In the genomic region with DNA sequence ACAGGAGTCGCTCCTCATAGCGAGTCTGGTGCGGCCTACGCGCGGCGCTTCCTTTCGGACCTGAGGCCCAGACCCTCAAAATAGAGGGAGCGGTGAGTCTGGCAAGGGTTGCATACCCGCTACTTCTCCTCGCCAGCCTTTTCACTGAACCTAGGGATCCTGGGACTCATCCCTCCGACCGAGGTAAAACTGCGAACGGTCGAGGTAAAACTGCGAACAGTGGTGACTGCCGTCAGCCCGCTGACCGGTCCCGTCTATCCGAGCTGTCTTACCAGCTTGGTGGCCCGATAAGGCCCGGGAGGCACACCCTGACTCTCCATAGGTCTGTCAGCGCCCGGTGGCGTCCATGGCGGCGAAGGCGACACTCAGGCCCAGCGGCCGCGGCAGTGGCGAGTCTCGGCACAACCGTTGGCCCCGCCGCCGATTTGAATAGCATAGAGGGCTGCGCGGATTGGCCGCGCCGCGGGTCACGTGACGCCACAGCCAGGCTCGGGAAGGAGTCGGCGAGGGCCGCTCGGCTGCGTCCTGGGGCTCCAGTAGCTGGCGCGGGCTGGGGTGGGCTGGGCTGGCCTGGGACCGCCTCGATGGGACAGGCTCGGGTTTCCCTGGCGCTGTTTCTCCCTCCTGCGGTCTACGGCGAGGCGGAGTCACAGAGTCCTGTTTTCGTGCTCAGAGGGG, we compare ENCODE assay signal across 1 cellular context.
A peak's percentile ranks its signal among the peaks of the same experiment; 100 is the strongest.
TF ChIP-seq lines count a peak whose summit lies in the region.

A gene with protein sequence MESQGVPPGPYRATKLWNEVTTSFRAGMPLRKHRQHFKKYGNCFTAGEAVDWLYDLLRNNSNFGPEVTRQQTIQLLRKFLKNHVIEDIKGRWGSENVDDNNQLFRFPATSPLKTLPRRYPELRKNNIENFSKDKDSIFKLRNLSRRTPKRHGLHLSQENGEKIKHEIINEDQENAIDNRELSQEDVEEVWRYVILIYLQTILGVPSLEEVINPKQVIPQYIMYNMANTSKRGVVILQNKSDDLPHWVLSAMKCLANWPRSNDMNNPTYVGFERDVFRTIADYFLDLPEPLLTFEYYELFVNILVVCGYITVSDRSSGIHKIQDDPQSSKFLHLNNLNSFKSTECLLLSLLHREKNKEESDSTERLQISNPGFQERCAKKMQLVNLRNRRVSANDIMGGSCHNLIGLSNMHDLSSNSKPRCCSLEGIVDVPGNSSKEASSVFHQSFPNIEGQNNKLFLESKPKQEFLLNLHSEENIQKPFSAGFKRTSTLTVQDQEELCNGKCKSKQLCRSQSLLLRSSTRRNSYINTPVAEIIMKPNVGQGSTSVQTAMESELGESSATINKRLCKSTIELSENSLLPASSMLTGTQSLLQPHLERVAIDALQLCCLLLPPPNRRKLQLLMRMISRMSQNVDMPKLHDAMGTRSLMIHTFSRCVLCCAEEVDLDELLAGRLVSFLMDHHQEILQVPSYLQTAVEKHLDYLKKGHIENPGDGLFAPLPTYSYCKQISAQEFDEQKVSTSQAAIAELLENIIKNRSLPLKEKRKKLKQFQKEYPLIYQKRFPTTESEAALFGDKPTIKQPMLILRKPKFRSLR (minus strand): TSS at position 403 of the 678 bp plus-strand sequence. CDS start 83 bp downstream, at position 320.

TF ChIP-seq in HEK293, 187 proteins besides CTCF, POLR2A, EP300 and RAD21 (continued from another document):
- TF ChIP-seq ZNF600 (tag by site-specific recombination; IDR thresholded peaks at IDR 0.05) (0 out of 2 replicates have a peak, but pooled peaks have one; percentile 33), ZNF585B (tag by site-specific recombination; IDR thresholded peaks at IDR 0.05) (no peak), ZBTB17 (tag by site-specific recombination; IDR thresholded peaks at IDR 0.05) (peak; percentile 94), ZNF658 (tag by site-specific recombination; IDR thresholded peaks at IDR 0.05) (no peak), TRIM28 (IDR thresholded peaks at IDR 0.05; ENCODE audit: borderline replicate concordance, low read length) (0 out of 2 replicates have a peak, but pooled peaks have one; percentile 32), ZNF521 (tag by site-specific recombination; IDR thresholded peaks at IDR 0.05) (no peak), ZNF548 (tag by site-specific recombination; IDR thresholded peaks at IDR 0.05) (no peak), SETDB1 (IDR thresholded peaks at IDR 0.05; ENCODE audit: insufficient read length, low read length) (no peak), ZSCAN30 (tag by site-specific recombination; IDR thresholded peaks at IDR 0.05) (peak; percentile 89)
